9 cellular contexts compared by ENCODE assay signal in the genomic region with DNA sequence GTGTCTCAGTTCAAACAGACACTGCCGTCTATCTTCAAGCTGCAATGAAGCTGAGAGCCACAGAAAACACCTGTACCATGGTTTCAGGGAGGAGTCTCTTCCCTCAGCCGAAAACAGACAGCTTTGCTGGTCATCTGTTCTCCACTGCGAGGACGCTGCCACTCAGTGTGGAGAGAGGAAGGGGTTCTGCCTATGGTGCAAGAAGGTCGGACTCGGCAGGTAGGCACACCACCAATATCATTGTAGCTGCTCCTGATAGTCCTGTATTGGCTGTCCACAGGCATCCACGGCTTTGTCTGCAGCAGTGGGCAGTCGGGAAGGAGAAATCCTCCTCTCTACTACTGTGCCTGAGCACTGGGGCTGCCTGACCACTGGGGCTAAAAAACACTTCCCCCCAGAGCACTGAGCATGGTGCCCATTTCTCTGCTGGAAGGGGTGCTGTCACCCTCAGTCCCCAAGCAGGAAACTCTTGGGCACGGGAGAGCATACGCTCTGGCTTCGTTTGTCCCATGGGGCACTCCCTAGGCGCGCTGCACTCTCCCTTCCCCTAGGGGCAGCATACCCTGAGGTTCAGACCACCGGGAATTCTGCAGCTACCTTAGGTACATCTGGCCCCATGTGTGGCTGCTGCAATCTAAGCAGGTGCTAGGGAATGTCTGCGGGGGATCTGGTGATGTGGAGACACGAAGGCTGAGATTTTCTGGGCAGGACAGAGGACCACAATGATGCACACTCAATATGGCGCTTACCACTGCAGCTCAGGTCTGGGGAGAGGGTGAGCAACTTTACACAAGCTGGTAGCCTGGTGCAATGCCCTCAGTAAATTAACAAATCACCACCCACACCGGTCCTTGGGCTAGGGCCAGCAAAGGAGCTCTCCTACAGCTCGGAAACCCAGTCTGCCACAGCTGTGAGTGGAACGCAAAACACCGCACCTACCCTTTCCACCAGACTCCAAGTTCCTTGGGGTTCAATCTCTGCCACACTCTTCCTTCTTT.
DNase-seq lines count a peak whose midpoint lies in the region; ATAC-seq and TF ChIP-seq lines count a peak whose summit lies in the region.
"Had no signal": no experiment of that assay in that cellular context is flagged by ENCODE, and none has a peak within 500 bp of the region (broad histone marks: within the 10 kb centered on the region; RNA-seq: fewer than 3 reads in every experiment).

No MANE protein-coding gene starts in this region.

- H3K27ac Mint-ChIP-seq in activated naive CD8-positive, alpha-beta T cell treated with anti-CD3 and anti-CD28 coated beads, Interleukin-2, amount 50 U/mL, for 24 hours = no peak overlapping the region
- no peak overlapping the region for H3K27ac Mint-ChIP-seq in memory B cell

- H3K27ac ChIP-seq in HUES6 (ENCODE audit: low read depth, low read length) (no peak overlapping the region), tibial artery (no peak overlapping the region)
- H3K27ac ChIP-seq: neutrophil had no signal

- H3K4me3 Mint-ChIP-seq in activated naive CD8-positive, alpha-beta T cell treated with anti-CD3 and anti-CD28 coated beads, Interleukin-2, amount 50 U/mL, for 24 hours = no peak overlapping the region
- peak overlapping the region; percentile 72 for H3K4me3 Mint-ChIP-seq in memory B cell

- H3K36me3 Mint-ChIP-seq in activated naive CD8-positive, alpha-beta T cell treated with anti-CD3 and anti-CD28 coated beads, Interleukin-2, amount 50 U/mL, for 24 hours (ENCODE audit: low read depth) = no peaks in the 10 kb centered on the region
- no peaks in the 10 kb centered on the region for H3K36me3 Mint-ChIP-seq in memory B cell

- ATAC-seq in GM21515 (IDR thresholded peaks at IDR 0.05; ENCODE audit: unreplicated experiment) (peak; percentile 30), memory B cell (ENCODE audit: low read depth) (peak; percentile 32)
- ATAC-seq in activated naive CD8-positive, alpha-beta T cell treated with anti-CD3 and anti-CD28 coated beads, Interleukin-2, amount 50 U/mL, for 24 hours = peak; percentile 49

- no peaks in the 10 kb centered on the region for H3K27me3 Mint-ChIP-seq in activated naive CD8-positive, alpha-beta T cell treated with anti-CD3 and anti-CD28 coated beads, Interleukin-2, amount 50 U/mL, for 24 hours
- H3K27me3 Mint-ChIP-seq in memory B cell = peaks cover 2% of the 10 kb centered on the region

- H3K4me1 Mint-ChIP-seq in activated naive CD8-positive, alpha-beta T cell treated with anti-CD3 and anti-CD28 coated beads, Interleukin-2, amount 50 U/mL, for 24 hours = no peaks in the 10 kb centered on the region
- H3K4me1 Mint-ChIP-seq in memory B cell = peaks cover 4% of the 10 kb centered on the region

- H3K9ac ChIP-seq in HUES6 (ENCODE audit: low read length) = peak overlapping the region; percentile 58

- no peak for DNase-seq in GM12864 (ENCODE audit: low read depth)
- DNase-seq in activated naive CD8-positive, alpha-beta T cell treated with anti-CD3 and anti-CD28 coated beads, Interleukin-2, amount 50 U/mL, for 24 hours = no peak
- DNase-seq in memory B cell (ENCODE audit: low spot score in 2 of 2) = no peak
- no peak for DNase-seq in middle frontal gyrus (ENCODE audit: extremely low spot score, low spot score)
- no peak for DNase-seq in Ammon's horn (ENCODE audit: low spot score)
- no peak for DNase-seq in tibial artery

- H3K36me3 ChIP-seq in HUES6 (ENCODE audit: control insufficient read depth, insufficient read depth, low read length) = no peaks in the 10 kb centered on the region
- H3K36me3 ChIP-seq in tibial artery = no peaks in the 10 kb centered on the region
- H3K36me3 ChIP-seq: neutrophil had no signal

- H3K4me3 ChIP-seq in GM12864 (ENCODE audit: low read depth, low read length) = no peak overlapping the region
- H3K4me3 ChIP-seq in HUES6 (ENCODE audit: low read depth, low read length) = peak overlapping the region; percentile 82
- no peak overlapping the region for H3K4me3 ChIP-seq in tibial artery

- no peaks in the 10 kb centered on the region for H3K9me3 ChIP-seq in HUES6 (ENCODE audit: control insufficient read depth, insufficient read depth, low read depth, low read length)
- no peaks in the 10 kb centered on the region for H3K9me3 ChIP-seq in tibial artery
- H3K9me3 ChIP-seq: neutrophil had no signal

- intact Hi-C loops in tibial artery (cut with DNase I; ENCODE audit: low total_unique reads) = no loop called here

- H3K4me1 ChIP-seq in HUES6 (ENCODE audit: control insufficient read depth, insufficient read depth, low read length) (0 out of 2 replicates have a peak, but pooled peaks cover 2% of the 10 kb centered on the region), tibial artery (peaks cover 0 to 6% (median 0%) of the 10 kb centered on the region in 4 donors)

- peak; percentile 45 for TF ChIP-seq CTCF in GM12864 (IDR thresholded peaks at IDR 0.05; ENCODE audit: low read depth, low read length, missing control alignments)
- no peak for TF ChIP-seq CTCF in tibial artery (IDR thresholded peaks at IDR 0.05)

- no peaks in the 10 kb centered on the region for H3K9me3 Mint-ChIP-seq in activated naive CD8-positive, alpha-beta T cell treated with anti-CD3 and anti-CD28 coated beads, Interleukin-2, amount 50 U/mL, for 24 hours
- H3K9me3 Mint-ChIP-seq in memory B cell = no peaks in the 10 kb centered on the region

- H3K27me3 ChIP-seq in HUES6 (ENCODE audit: control insufficient read depth, insufficient read depth, low read length) (no peaks in the 10 kb centered on the region), tibial artery (peaks cover 0 to 12% of the 10 kb centered on the region in 2 donors)
